Comparison of ENCODE assay signal across 10 cellular contexts in genomic region chr7:30142710-30143109, GRCh38. TPM values are rescaled to one million over a fixed set of nuclear protein-coding genes. Genes with fewer than 3 reads are reported as not detected.
A peak's percentile ranks its signal among the peaks of the same experiment; 100 is the strongest.
DNase-seq lines count a peak whose midpoint lies in the region; ATAC-seq lines count a peak whose summit lies in the region.
"Had no signal": no experiment of that assay in that cellular context is flagged by ENCODE, and none has a peak within 500 bp of the region (broad histone marks: within the 10 kb centered on the region; RNA-seq: fewer than 3 reads in every experiment).

No MANE protein-coding gene starts in this region.

- H3K27ac ChIP-seq in temporal lobe (ENCODE audit: low read depth, low read length): peak overlapping the region; percentile 10

- peak; percentile 40 for DNase-seq in DMS53 (lab: John Stamatoyannopoulos, UW)
- no peak for DNase-seq in DMS53 treated with DMSO at 0.1 percent for 48 hours (lab: John Stamatoyannopoulos, UW; ENCODE audit: unreplicated experiment)
- peak; percentile 86 for DNase-seq in SW480 (ENCODE audit: low spot score)
- DNase-seq in left cardiac atrium: peak; percentile 69
- DNase-seq in cerebellum (ENCODE audit: low spot score): no peak
- DNase-seq: activated CD8-positive, alpha-beta T cell treated with anti-CD3 and anti-CD28 coated beads for 36 hours had no signal

- intact Hi-C loops in left cardiac atrium (cut with DNase I): no loop called here

- ATAC-seq in left cardiac atrium (peak in 1 of 2 donors; percentile 79), HG02763 (IDR thresholded peaks at IDR 0.05; ENCODE audit: unreplicated experiment) (no peak), GM18520 (IDR thresholded peaks at IDR 0.05; ENCODE audit: unreplicated experiment) (no peak)
- ATAC-seq: K562 had no signal

RNA-seq across cellular contexts. Expression of gene MTURN, which starts 7.9 kb away (rescaled TPM):
- total RNA-seq in left cardiac atrium (10 to 100 TPM; 25.8 to 27.3 TPM), temporal lobe (281 TPM), cerebellum (137 TPM)

Comparison
In these comparisons a context has a peak if more than half of its experiments do, and no peak if none do; other contexts are left out.
1. DNase-seq: peak in DMS53 (single experiment), SW480 (single experiment) and left cardiac atrium (single experiment); none in DMS53 treated with DMSO at 0.1 percent for 48 hours (single experiment) and cerebellum (single experiment).